ENCODE assay signal across 1 cellular context in the genomic region with DNA sequence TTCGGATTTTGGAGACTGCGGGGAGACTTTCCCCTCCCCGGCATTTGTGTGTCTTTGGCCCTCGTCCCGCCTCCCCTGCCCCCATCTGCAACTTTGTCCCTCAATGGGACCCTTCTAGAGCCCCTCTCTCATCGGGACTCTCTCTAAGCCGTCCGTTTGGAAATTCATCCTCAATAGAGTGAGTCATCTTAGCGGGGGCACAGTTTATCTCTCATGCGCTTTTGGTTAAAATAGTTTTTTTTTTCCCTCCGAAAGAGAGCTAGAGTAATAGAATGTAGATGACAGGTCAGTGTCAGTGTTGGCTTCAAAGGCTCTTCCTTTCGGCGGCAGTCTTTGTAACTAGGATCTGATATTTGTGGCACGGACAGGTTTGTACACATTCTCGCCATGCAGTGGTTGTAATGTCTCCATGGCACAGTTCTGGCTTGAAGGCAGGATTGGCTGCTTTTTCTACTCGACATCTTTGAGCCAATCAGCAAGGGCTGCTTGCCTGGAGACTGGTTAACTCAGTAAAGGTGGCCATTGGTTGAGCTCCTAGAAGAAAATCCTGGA.
TF ChIP-seq lines count a peak whose summit lies in the region.

No MANE protein-coding gene starts in this region.

TF ChIP-seq in K562, 482 proteins besides CTCF, POLR2A, EP300 and RAD21 (continued from another document and continues in another):
- TF ChIP-seq, protein P1, sequence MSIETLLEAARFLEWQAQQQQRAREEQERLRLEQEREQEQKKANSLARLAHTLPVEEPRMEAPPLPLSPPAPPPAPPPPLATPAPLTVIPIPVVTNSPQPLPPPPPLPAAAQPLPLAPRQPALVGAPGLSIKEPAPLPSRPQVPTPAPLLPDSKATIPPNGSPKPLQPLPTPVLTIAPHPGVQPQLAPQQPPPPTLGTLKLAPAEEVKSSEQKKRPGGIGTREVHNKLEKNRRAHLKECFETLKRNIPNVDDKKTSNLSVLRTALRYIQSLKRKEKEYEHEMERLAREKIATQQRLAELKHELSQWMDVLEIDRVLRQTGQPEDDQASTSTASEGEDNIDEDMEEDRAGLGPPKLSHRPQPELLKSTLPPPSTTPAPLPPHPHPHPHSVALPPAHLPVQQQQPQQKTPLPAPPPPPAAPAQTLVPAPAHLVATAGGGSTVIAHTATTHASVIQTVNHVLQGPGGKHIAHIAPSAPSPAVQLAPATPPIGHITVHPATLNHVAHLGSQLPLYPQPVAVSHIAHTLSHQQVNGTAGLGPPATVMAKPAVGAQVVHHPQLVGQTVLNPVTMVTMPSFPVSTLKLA (conservative IDR thresholded peaks at IDR 0.05): peak; percentile 44 to 50; a peak in 3 of 4 replicates
- TF ChIP-seq DMBX1 (CRISPR knock-in tag; IDR thresholded peaks at IDR 0.05; ENCODE audit: borderline replicate concordance) (no peak), MYC (IDR thresholded peaks at IDR 0.05; ENCODE audit: low read depth, low read length) (no peak; the same call in 1 of the 2 replicates), MYC (CRISPR knock-in tag; IDR thresholded peaks at IDR 0.05; ENCODE audit: borderline replicate concordance, low read depth) (peak; percentile 79), FOXA1 (IDR thresholded peaks at IDR 0.05; ENCODE audit: borderline replicate concordance) (no peak), ZNF780A (CRISPR knock-in tag; IDR thresholded peaks at IDR 0.05) (no peak), KLF13 (tag; IDR thresholded peaks at IDR 0.05; ENCODE audit: borderline replicate concordance, low read depth) (no peak), MXD1 (CRISPR knock-in tag; IDR thresholded peaks at IDR 0.05; ENCODE audit: borderline replicate concordance, poor library complexity, severe bottlenecking) (no peak), ERF (CRISPR knock-in tag; IDR thresholded peaks at IDR 0.05) (no peak), ZNF592 (IDR thresholded peaks at IDR 0.05) (peak; percentile 73), HDAC2 (IDR thresholded peaks at IDR 0.05) (0 out of 2 replicates have a peak, but pooled peaks have one; percentile 58), SIN3A (IDR thresholded peaks at IDR 0.05; ENCODE audit: borderline replicate concordance in 2 of 2, control insufficient read depth in 1 of 2, low read depth in 2 of 2, low read length in 2 of 2) (0 out of 4 replicates have a peak, but pooled peaks of 1 of the 2 experiments have one; percentile 10), SETDB1 (IDR thresholded peaks at IDR 0.05; ENCODE audit: low read length) (no peak), ZNF143 (CRISPR knock-in tag; IDR thresholded peaks at IDR 0.05) (no peak), GTF2E2 (tag; IDR thresholded peaks at IDR 0.05) (peak; percentile 91), NCOA1 (IDR thresholded peaks at IDR 0.05; ENCODE audit: low read depth) (peak; percentile 52; the same call in 1 of the 2 replicates), ARID1B (IDR thresholded peaks at IDR 0.05) (peak; percentile 59), RFX1 (IDR thresholded peaks at IDR 0.05) (peak; percentile 51), HNRNPUL1 (IDR thresholded peaks at IDR 0.05; ENCODE audit: low read length) (no peak), THAP12 (CRISPR knock-in tag; IDR thresholded peaks at IDR 0.05) (0 out of 2 replicates have a peak, but pooled peaks have one; percentile 30), POLR2AphosphoS5 (IDR thresholded peaks at IDR 0.05; ENCODE audit: control insufficient read depth, insufficient read depth, low read depth, low read length) (0 out of 2 replicates have a peak, but pooled peaks have one; percentile 13), NFE2L1 (tag; IDR thresholded peaks at IDR 0.05; ENCODE audit: borderline replicate concordance, low read depth) (no peak), FOXJ3 (CRISPR knock-in tag; IDR thresholded peaks at IDR 0.05) (no peak), CBX2 (IDR thresholded peaks at IDR 0.05; ENCODE audit: insufficient read depth, low read length, poor library complexity, severe bottlenecking) (no peak), RBM22 (IDR thresholded peaks at IDR 0.05; ENCODE audit: low read depth, low read length, poor library complexity, severe bottlenecking) (no peak), DIDO1 (tag; IDR thresholded peaks at IDR 0.05; ENCODE audit: low read depth) (no peak), ZBTB1 (CRISPR knock-in tag; IDR thresholded peaks at IDR 0.05; ENCODE audit: borderline replicate concordance, low read depth) (no peak), ZNF696 (CRISPR knock-in tag; conservative IDR thresholded peaks at IDR 0.05) (no peak), NCOA2 (IDR thresholded peaks at IDR 0.05; ENCODE audit: partially characterized antibody in 2 of 2) (no peak), POLR2AphosphoS2 (IDR thresholded peaks at IDR 0.05; ENCODE audit: low read length) (peak; percentile 47; the same call in 1 of the 2 replicates), ZC3H4 (CRISPR knock-in tag; IDR thresholded peaks at IDR 0.05; ENCODE audit: borderline replicate concordance) (no peak), TRIM24 (IDR thresholded peaks at IDR 0.05) (no peak), ZBTB8A (IDR thresholded peaks at IDR 0.05; ENCODE audit: partially characterized antibody) (no peak), HINFP (tag; conservative IDR thresholded peaks at IDR 0.05; ENCODE audit: low read depth) (no peak), ZNF79 (CRISPR knock-in tag; IDR thresholded peaks at IDR 0.05; ENCODE audit: low read depth) (no peak), THRAP3 (IDR thresholded peaks at IDR 0.05; ENCODE audit: borderline replicate concordance) (no peak), ARHGAP35 (IDR thresholded peaks at IDR 0.05; ENCODE audit: partially characterized antibody) (no peak), ZNF253 (CRISPR knock-in tag; conservative IDR thresholded peaks at IDR 0.05) (no peak), ZFPM2 (CRISPR knock-in tag; IDR thresholded peaks at IDR 0.05) (no peak), ZNF561 (CRISPR knock-in tag; conservative IDR thresholded peaks at IDR 0.05) (no peak), SUPT5H (IDR thresholded peaks at IDR 0.05) (peak; percentile 72; the same call in 1 of the 2 replicates)
- TF ChIP-seq, protein P2, sequence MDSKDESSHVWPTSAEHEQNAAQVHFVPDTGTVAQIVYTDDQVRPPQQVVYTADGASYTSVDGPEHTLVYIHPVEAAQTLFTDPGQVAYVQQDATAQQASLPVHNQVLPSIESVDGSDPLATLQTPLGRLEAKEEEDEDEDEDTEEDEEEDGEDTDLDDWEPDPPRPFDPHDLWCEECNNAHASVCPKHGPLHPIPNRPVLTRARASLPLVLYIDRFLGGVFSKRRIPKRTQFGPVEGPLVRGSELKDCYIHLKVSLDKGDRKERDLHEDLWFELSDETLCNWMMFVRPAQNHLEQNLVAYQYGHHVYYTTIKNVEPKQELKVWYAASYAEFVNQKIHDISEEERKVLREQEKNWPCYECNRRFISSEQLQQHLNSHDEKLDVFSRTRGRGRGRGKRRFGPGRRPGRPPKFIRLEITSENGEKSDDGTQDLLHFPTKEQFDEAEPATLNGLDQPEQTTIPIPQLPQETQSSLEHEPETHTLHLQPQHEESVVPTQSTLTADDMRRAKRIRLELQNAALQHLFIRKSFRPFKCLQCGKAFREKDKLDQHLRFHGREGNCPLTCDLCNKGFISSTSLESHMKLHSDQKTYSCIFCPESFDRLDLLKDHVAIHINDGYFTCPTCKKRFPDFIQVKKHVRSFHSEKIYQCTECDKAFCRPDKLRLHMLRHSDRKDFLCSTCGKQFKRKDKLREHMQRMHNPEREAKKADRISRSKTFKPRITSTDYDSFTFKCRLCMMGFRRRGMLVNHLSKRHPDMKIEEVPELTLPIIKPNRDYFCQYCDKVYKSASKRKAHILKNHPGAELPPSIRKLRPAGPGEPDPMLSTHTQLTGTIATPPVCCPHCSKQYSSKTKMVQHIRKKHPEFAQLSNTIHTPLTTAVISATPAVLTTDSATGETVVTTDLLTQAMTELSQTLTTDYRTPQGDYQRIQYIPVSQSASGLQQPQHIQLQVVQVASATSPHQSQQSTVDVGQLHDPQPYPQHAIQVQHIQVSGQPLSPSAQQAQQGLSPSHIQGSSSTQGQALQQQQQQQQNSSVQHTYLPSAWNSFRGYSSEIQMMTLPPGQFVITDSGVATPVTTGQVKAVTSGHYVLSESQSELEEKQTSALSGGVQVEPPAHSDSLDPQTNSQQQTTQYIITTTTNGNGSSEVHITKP (IDR thresholded peaks at IDR 0.05; ENCODE audit: partially characterized antibody): no peak
- TF ChIP-seq, protein P3, sequence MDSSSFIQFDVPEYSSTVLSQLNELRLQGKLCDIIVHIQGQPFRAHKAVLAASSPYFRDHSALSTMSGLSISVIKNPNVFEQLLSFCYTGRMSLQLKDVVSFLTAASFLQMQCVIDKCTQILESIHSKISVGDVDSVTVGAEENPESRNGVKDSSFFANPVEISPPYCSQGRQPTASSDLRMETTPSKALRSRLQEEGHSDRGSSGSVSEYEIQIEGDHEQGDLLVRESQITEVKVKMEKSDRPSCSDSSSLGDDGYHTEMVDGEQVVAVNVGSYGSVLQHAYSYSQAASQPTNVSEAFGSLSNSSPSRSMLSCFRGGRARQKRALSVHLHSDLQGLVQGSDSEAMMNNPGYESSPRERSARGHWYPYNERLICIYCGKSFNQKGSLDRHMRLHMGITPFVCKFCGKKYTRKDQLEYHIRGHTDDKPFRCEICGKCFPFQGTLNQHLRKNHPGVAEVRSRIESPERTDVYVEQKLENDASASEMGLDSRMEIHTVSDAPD (CRISPR knock-in tag; IDR thresholded peaks at IDR 0.05): peak; percentile 81; the same call in 1 of the 2 replicates
- TF ChIP-seq, protein P4, sequence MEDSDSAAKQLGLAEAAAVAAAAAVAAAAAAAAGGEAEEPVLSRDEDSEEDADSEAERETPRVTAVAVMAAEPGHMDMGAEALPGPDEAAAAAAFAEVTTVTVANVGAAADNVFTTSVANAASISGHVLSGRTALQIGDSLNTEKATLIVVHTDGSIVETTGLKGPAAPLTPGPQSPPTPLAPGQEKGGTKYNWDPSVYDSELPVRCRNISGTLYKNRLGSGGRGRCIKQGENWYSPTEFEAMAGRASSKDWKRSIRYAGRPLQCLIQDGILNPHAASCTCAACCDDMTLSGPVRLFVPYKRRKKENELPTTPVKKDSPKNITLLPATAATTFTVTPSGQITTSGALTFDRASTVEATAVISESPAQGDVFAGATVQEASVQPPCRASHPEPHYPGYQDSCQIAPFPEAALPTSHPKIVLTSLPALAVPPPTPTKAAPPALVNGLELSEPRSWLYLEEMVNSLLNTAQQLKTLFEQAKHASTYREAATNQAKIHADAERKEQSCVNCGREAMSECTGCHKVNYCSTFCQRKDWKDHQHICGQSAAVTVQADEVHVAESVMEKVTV (CRISPR knock-in tag; IDR thresholded peaks at IDR 0.05): no peak
